In genomic region chr1:33826311-33826710, GRCh38 we compare ENCODE assay signal across 22 cellular contexts. TPM values are rescaled to one million over a fixed set of nuclear protein-coding genes. Genes with fewer than 3 reads are reported as not detected.
"Had no signal": no experiment of that assay in that cellular context is flagged by ENCODE, and none has a peak within 500 bp of the region (broad histone marks: within the 10 kb centered on the region; RNA-seq: fewer than 3 reads in every experiment).

No MANE protein-coding gene starts in this region.

- H3K9me3 ChIP-seq: SJSA1 had no signal

- H3K27ac ChIP-seq: SJSA1, SK-N-MC had no signal

- H3K36me3 ChIP-seq: SJSA1 had no signal

- DNase-seq: KBM-7, NCI-H1092, NCI-H1105 treated with DMSO at 0.1 percent for 48 hours, NCI-H1417 treated with DMSO at 0.1 percent for 48 hours, NCI-H146, NCI-H187, NCI-H2029, NCI-H2081 treated with DMSO at 0.1 percent for 48 hours, NCI-H2171 treated with DMSO at 0.1 percent for 48 hours, NCI-H345, NCI-H446 treated with DMSO at 0.1 percent for 48 hours, NCI-H510A treated with DMSO at 0.1 percent for 48 hours, NCI-H526, Right ventricle myocardium superior, RPMI8226, SIG-M5 had no signal

- H3K27me3 ChIP-seq: SJSA1 had no signal

- H3K4me1 ChIP-seq: SJSA1 had no signal

- H3K4me3 ChIP-seq: SJSA1, SK-N-MC had no signal

- FAIRE-seq: RCC 7860 had no signal

RNA-seq across cellular contexts. Expression of gene HMGB4, which starts 37.6 kb away (rescaled TPM):
- total RNA-seq: HT-29, LHCN-M2, MCF 10A, Right ventricle myocardium superior, SJSA1 had no signal
